15 cellular contexts compared by ENCODE assay signal in genomic region chr22:26977741-26978140, GRCh38.
A peak's percentile ranks its signal among the peaks of the same experiment; 100 is the strongest.
DNase-seq lines count a peak whose midpoint lies in the region; TF ChIP-seq lines count a peak whose summit lies in the region.
"Had no signal": no experiment of that assay in that cellular context is flagged by ENCODE, and none has a peak within 500 bp of the region (broad histone marks: within the 10 kb centered on the region; RNA-seq: fewer than 3 reads in every experiment).

No MANE protein-coding gene starts in this region.

- no peaks in the 10 kb centered on the region for H3K4me1 ChIP-seq in osteoblast (ENCODE audit: insufficient read depth, low read length)

- H3K27ac ChIP-seq in osteoblast (ENCODE audit: low read depth, low read length), result no peak overlapping the region

- H3K4me3 ChIP-seq in osteoblast (ENCODE audit: insufficient read depth, low read length), result no peak overlapping the region

- H4K20me1 ChIP-seq in osteoblast (ENCODE audit: insufficient read depth, low read length), result no peaks in the 10 kb centered on the region

- no peak for TF ChIP-seq EP300 in Ishikawa (IDR thresholded peaks at IDR 0.05; ENCODE audit: borderline replicate concordance)

- no peak for TF ChIP-seq RAD21 in Ishikawa (IDR thresholded peaks at IDR 0.05; ENCODE audit: low read depth)

- no peak overlapping the region for H3K4me2 ChIP-seq in osteoblast (ENCODE audit: insufficient read depth, low read length)

- peaks cover 12% of the 10 kb centered on the region for H3K27me3 ChIP-seq in osteoblast (ENCODE audit: insufficient read depth, low read length)
- H3K27me3 ChIP-seq: BE2C had no signal

- DNase-seq in ACHN, result peak; percentile 4
- DNase-seq in amniotic epithelial cell (ENCODE audit: low read depth), result peak; percentile 14
- DNase-seq in iPS-NIHi7 (ENCODE audit: extremely low spot score), result peak; percentile 63
- no peak for DNase-seq in amygdala (lab: John Stamatoyannopoulos, UW)
- DNase-seq in NOMO-1 (lab: John Stamatoyannopoulos, UW; ENCODE audit: unreplicated experiment in 2 of 2), result no peak
- DNase-seq in GM13976 (ENCODE audit: low spot score), result no peak
- no peak for DNase-seq in osteoblast (ENCODE audit: insufficient read length, low spot score, missing footprints)
- DNase-seq: BE2C; CD4-positive, alpha-beta memory T cell; GF-D8; NCI-H1417 treated with DMSO at 0.1 percent for 48 hours; NCI-H2029; NCI-H510A; NCI-H82 had no signal

- H3K79me2 ChIP-seq in osteoblast (ENCODE audit: insufficient read depth, low read length), result no peaks in the 10 kb centered on the region

- in situ Hi-C loops in ACHN (cut with HindIII; ENCODE audit: low pct_ligation_motif_present, low pct_unique_long_range_greater_than_20kb, low sequenced_read_pairs) (no loop called here), GM13976 (cut with MboI; ENCODE audit: low sequenced_read_pairs, unreplicated experiment) (no loop called here)

- no peaks in the 10 kb centered on the region for H3K9me3 ChIP-seq in osteoblast (ENCODE audit: low read depth, low read length)
- H3K9me3 ChIP-seq: BE2C had no signal

- H3K36me3 ChIP-seq in osteoblast (ENCODE audit: insufficient read depth, low read length), result no peaks in the 10 kb centered on the region
- H3K36me3 ChIP-seq: BE2C had no signal

- TF ChIP-seq CTCF in GM13976 (IDR thresholded peaks at IDR 0.05; ENCODE audit: borderline replicate concordance, control extremely low read depth, extremely low read depth, insufficient read depth, missing control alignments) (no peak), osteoblast (IDR thresholded peaks at IDR 0.05; ENCODE audit: extremely low read depth, low read depth, low read length) (no peak)

- no peak overlapping the region for H2AFZ ChIP-seq in osteoblast (ENCODE audit: low read length)

TF ChIP-seq in Ishikawa, 13 proteins besides CTCF, POLR2A, EP300 and RAD21:
- TF ChIP-seq CREB1 (IDR thresholded peaks at IDR 0.05; ENCODE audit: low read depth), result no peak
- peak; percentile 82 for TF ChIP-seq REST (IDR thresholded peaks at IDR 0.05; ENCODE audit: low read depth)

Comparison
In these comparisons a context has a peak if more than half of its experiments do, and no peak if none do; other contexts are left out.
1. DNase-seq: peak in ACHN (single experiment), amniotic epithelial cell (single experiment) and iPS-NIHi7 (single experiment); none in amygdala (0 of 56), NOMO-1 (0 of 2), GM13976 (single experiment) and osteoblast (single experiment).